In genomic region chr1:93723101-93723500, GRCh38 we compare ENCODE assay signal across 15 cellular contexts. TPM values are rescaled to one million over a fixed set of nuclear protein-coding genes. Genes with fewer than 3 reads are reported as not detected.
A peak's percentile ranks its signal among the peaks of the same experiment; 100 is the strongest.
DNase-seq lines count a peak whose midpoint lies in the region; FAIRE-seq lines count a peak whose summit lies in the region.
"Had no signal": no experiment of that assay in that cellular context is flagged by ENCODE, and none has a peak within 500 bp of the region (broad histone marks: within the 10 kb centered on the region; RNA-seq: fewer than 3 reads in every experiment).

No MANE protein-coding gene starts in this region.

- 75 to 77% methylated on average over 6 of the region's 6 CpGs for WGBS in ectodermal cell, 2 experiments
- WGBS in mesenchymal stem cell = 79% methylated on average over 5 of the region's 6 CpGs

- H3K27ac ChIP-seq in ectodermal cell (ENCODE audit: insufficient read depth, low read depth, low read length, poor library complexity, severe bottlenecking) (peak overlapping the region; percentile 96), mesenchymal stem cell (ENCODE audit: low read length, poor library complexity, severe bottlenecking) (no peak overlapping the region)
- H3K27ac ChIP-seq: neutrophil, VCaP had no signal

- no peak overlapping the region for H2AFZ ChIP-seq in mesenchymal stem cell (ENCODE audit: low read depth, low read length)

- H3K9me3 ChIP-seq in ectodermal cell (ENCODE audit: control insufficient read depth, low read length) (no peaks in the 10 kb centered on the region), mesenchymal stem cell (ENCODE audit: control insufficient read depth, low read length) (no peaks in the 10 kb centered on the region)
- H3K9me3 ChIP-seq: neutrophil had no signal

- H3K14ac ChIP-seq in mesenchymal stem cell (ENCODE audit: low read length in 2 of 2) = no peak overlapping the region

- no peak overlapping the region for H2BK120ac ChIP-seq in mesenchymal stem cell (ENCODE audit: low read depth, low read length)

- H3K36me3 ChIP-seq in ectodermal cell (ENCODE audit: control insufficient read depth, insufficient read depth, low read length) = no peaks in the 10 kb centered on the region
- no peaks in the 10 kb centered on the region for H3K36me3 ChIP-seq in mesenchymal stem cell (ENCODE audit: control insufficient read depth in 1 of 2, insufficient read depth in 2 of 2, low read depth in 1 of 2, low read length in 2 of 2)
- H3K36me3 ChIP-seq: neutrophil had no signal

- no peak overlapping the region for H3K23ac ChIP-seq in mesenchymal stem cell (ENCODE audit: low read length in 2 of 2)

- no peak overlapping the region for H3K9ac ChIP-seq in mesenchymal stem cell (ENCODE audit: low read length)

- DNase-seq in LHCN-M2 (ENCODE audit: low read depth) = peak; percentile 64
- no peak for DNase-seq in mesenchymal stem cell
- DNase-seq in urothelium cell line (ENCODE audit: low spot score) = peak; percentile 61
- no peak for DNase-seq in anterior cingulate cortex (lab: John Stamatoyannopoulos, UW)
- no peak for DNase-seq in cerebellar nuclear complex (lab: John Stamatoyannopoulos, UW)
- no peak for DNase-seq in stimulated activated CD4-positive, alpha-beta T cell treated with anti-CD3 and anti-CD28 coated beads, Interleukin-2, amount 100 ng/mL, for 48 hours
- DNase-seq: activated T-cell treated with anti-CD3 and anti-CD28 coated beads, Interleukin-2, amount 50 U/mL, for 24 hours; NCI-H226; stimulated activated naive B cell treated with anti-CD40 and anti-IgM and Interleukin-4, amounts not matched to agents 10 μg/mL and 1 μg/mL and 100 μg/mL, for 72 hours had no signal

- H3K4me2 ChIP-seq in mesenchymal stem cell (ENCODE audit: low read length, poor library complexity, severe bottlenecking) = no peak overlapping the region

- peaks cover 44% of the 10 kb centered on the region for H3K4me1 ChIP-seq in ectodermal cell (ENCODE audit: control insufficient read depth, insufficient read depth, low read length)
- peaks cover 7% of the 10 kb centered on the region for H3K4me1 ChIP-seq in mesenchymal stem cell (ENCODE audit: control insufficient read depth, insufficient read depth, low read depth, low read length)

- H2BK5ac ChIP-seq in mesenchymal stem cell (ENCODE audit: low read depth, low read length, poor library complexity, severe bottlenecking) = no peak overlapping the region

- H4K8ac ChIP-seq in mesenchymal stem cell (ENCODE audit: low read length) = peak overlapping the region; percentile 82

- peak overlapping the region; percentile 79 to 86 for H3K18ac ChIP-seq in mesenchymal stem cell (ENCODE audit: low read depth in 1 of 2, low read length in 2 of 2)

- no peaks in the 10 kb centered on the region for H3K79me1 ChIP-seq in mesenchymal stem cell (replicated peaks; ENCODE audit: low read length, poor library complexity, severe bottlenecking)

- H2BK15ac ChIP-seq in mesenchymal stem cell (ENCODE audit: low read depth, poor library complexity, severe bottlenecking) = no peak overlapping the region

- no peak overlapping the region for H2AK5ac ChIP-seq in mesenchymal stem cell (ENCODE audit: low read length, severe bottlenecking)

- H3K4me3 ChIP-seq in ectodermal cell (ENCODE audit: insufficient read depth, low read depth, low read length) (peak overlapping the region; percentile 3), mesenchymal stem cell (ENCODE audit: insufficient read depth in 1 of 2, low read depth in 1 of 2, low read length in 2 of 2) (peak overlapping the region in 1 of 2 experiments; percentile 7)

- H2BK12ac ChIP-seq in mesenchymal stem cell (ENCODE audit: low read length in 2 of 2) = peak overlapping the region in 1 of 2 experiments; percentile 85

- peak overlapping the region; percentile 92 for H4K91ac ChIP-seq in mesenchymal stem cell (ENCODE audit: low read length)

- FAIRE-seq in urothelium cell line (lab: Jason Lieb, UNC) = peak; percentile 17
- FAIRE-seq: D721Med, GM12891, RCC 7860 had no signal

- H3K27me3 ChIP-seq in ectodermal cell (ENCODE audit: control insufficient read depth, insufficient read depth, low read length, poor library complexity, severe bottlenecking) = peaks cover 3% of the 10 kb centered on the region
- H3K27me3 ChIP-seq in mesenchymal stem cell (ENCODE audit: control insufficient read depth in 1 of 2, insufficient read depth in 1 of 2, low read length in 2 of 2) = no peaks in the 10 kb centered on the region
- H3K27me3 ChIP-seq: neutrophil had no signal

- H3K4ac ChIP-seq in mesenchymal stem cell (ENCODE audit: low read depth in 1 of 2, low read length in 2 of 2) = peak overlapping the region; percentile 62 to 65

RNA-seq across cellular contexts. Expression of gene BCAR3, which starts 41.5 kb away (rescaled TPM):
- total RNA-seq in LHCN-M2 (2014; rRNA removed) = 112 TPM in 2 replicates
- 57.0 TPM for polyA plus RNA-seq in LHCN-M2 (2012)
- polyA plus RNA-seq in ectodermal cell (2013, experiment 1 of 4) = 12.9 TPM
- 13.8 TPM for polyA plus RNA-seq in ectodermal cell (2013, experiment 2 of 4)
- 11.5 TPM for polyA plus RNA-seq in ectodermal cell (2013, experiment 3 of 4)
- polyA plus RNA-seq in ectodermal cell (2013, experiment 4 of 4) = 13.7 TPM
- 23.6 TPM for polyA plus RNA-seq in mesenchymal stem cell (2013, experiment 1 of 2)
- polyA plus RNA-seq in mesenchymal stem cell (2013, experiment 2 of 2) = 22.7 TPM

Comparison
In these comparisons a context has a peak if more than half of its experiments do, and no peak if none do; other contexts are left out.
1. DNase-seq: peak in LHCN-M2 (single experiment) and urothelium cell line (single experiment); none in mesenchymal stem cell (single experiment), anterior cingulate cortex (0 of 58), cerebellar nuclear complex (0 of 2) and stimulated activated CD4-positive, alpha-beta T cell treated with anti-CD3 and anti-CD28 coated beads, Interleukin-2, amount 100 ng/mL, for 48 hours (0 of 2).